Comparison of ENCODE assay signal across 20 cellular contexts in genomic region chr2:23776021-23776420, GRCh38.
DNase-seq lines count a peak whose midpoint lies in the region; ATAC-seq, FAIRE-seq and TF ChIP-seq lines count a peak whose summit lies in the region.
"Had no signal": no experiment of that assay in that cellular context is flagged by ENCODE, and none has a peak within 500 bp of the region (broad histone marks: within the 10 kb centered on the region; RNA-seq: fewer than 3 reads in every experiment).

No MANE protein-coding gene starts in this region.

- CTCF ChIA-PET in A549 (lab: Yijun Ruan, JAX) = interaction anchor here (1.4 kb wide), 1 partner anchor 12 kb away, joined by 4 read pairs; no protein-coding TSS in a partner anchor

- no peak overlapping the region for H3K4me3 Mint-ChIP-seq in naive thymus-derived CD8-positive, alpha-beta T cell
- H3K4me3 Mint-ChIP-seq: B cell; CD8-positive, alpha-beta T cell; GM23338; IgD-negative memory B cell had no signal

- no peaks in the 10 kb centered on the region for H3K79me2 ChIP-seq in keratinocyte (ENCODE audit: control insufficient read depth, insufficient read depth, low read length)

- H3K27ac Mint-ChIP-seq in naive thymus-derived CD8-positive, alpha-beta T cell = no peak overlapping the region
- H3K27ac Mint-ChIP-seq: B cell; CD8-positive, alpha-beta T cell; GM23338; IgD-negative memory B cell had no signal

- no peak overlapping the region for H3K27ac ChIP-seq in A549
- H3K27ac ChIP-seq in keratinocyte (ENCODE audit: control insufficient read depth, insufficient read depth, low read length) = no peak overlapping the region
- H3K27ac ChIP-seq in ovary = no peak overlapping the region
- H3K27ac ChIP-seq: BLaER1 treated with 17β-estradiol and CSF1 and Interleukin-3, amounts not matched to agents 10 nM and 100 nM had no signal

- FAIRE-seq in A549 (lab: Jason Lieb, UNC) (no peak), bronchial epithelial cell (lab: Jason Lieb, UNC) (no peak), keratinocyte (lab: Jason Lieb, UNC) (no peak)
- FAIRE-seq: D721Med, G401.6, GM12891, H54, HepG2 had no signal

- no peak for TF ChIP-seq EP300 in A549 (IDR thresholded peaks at IDR 0.05)
- no peak for TF ChIP-seq EP300 in ovary (IDR thresholded peaks at IDR 0.05)

- no peaks in the 10 kb centered on the region for H3K36me3 ChIP-seq in bronchial epithelial cell (ENCODE audit: control insufficient read depth, insufficient read depth, low read length)
- peaks cover 2 to 6% of the 10 kb centered on the region in 2 experiments for H3K36me3 ChIP-seq in keratinocyte (ENCODE audit: control insufficient read depth in 2 of 2, extremely low read depth in 1 of 2, insufficient read depth in 2 of 2, low read length in 2 of 2)
- H3K36me3 ChIP-seq in ovary = no peaks in the 10 kb centered on the region

- no peaks in the 10 kb centered on the region for H3K4me1 ChIP-seq in A549
- H3K4me1 ChIP-seq in keratinocyte (ENCODE audit: control insufficient read depth, extremely low read depth, insufficient read depth, low read length) = peaks cover 8% of the 10 kb centered on the region
- H3K4me1 ChIP-seq in ovary (ENCODE audit: insufficient read depth) = no peaks in the 10 kb centered on the region

- H4K20me1 ChIP-seq in keratinocyte (ENCODE audit: control insufficient read depth, extremely low read depth, insufficient read depth, low read length) = no peaks in the 10 kb centered on the region
- H4K20me1 ChIP-seq: BLaER1 treated with 17β-estradiol and CSF1 and Interleukin-3, amounts not matched to agents 10 nM and 100 nM had no signal

- H3K27me3 ChIP-seq in bronchial epithelial cell (ENCODE audit: control insufficient read depth, insufficient read depth, low read length) (no peaks in the 10 kb centered on the region), keratinocyte (ENCODE audit: control insufficient read depth, extremely low read depth, insufficient read depth, low read length) (no peaks in the 10 kb centered on the region), ovary (no peaks in the 10 kb centered on the region)
- H3K27me3 ChIP-seq: BLaER1 treated with 17β-estradiol and CSF1 and Interleukin-3, amounts not matched to agents 10 nM and 100 nM had no signal

- no peak for ATAC-seq in A549
- ATAC-seq in naive thymus-derived CD8-positive, alpha-beta T cell = no peak
- ATAC-seq: CD8-positive, alpha-beta T cell; GM23338; HepG2 had no signal

- DNase-seq in A549 (ENCODE audit: low read depth in 1 of 2, low spot score in 1 of 2) = no peak
- peak; percentile 21 for DNase-seq in M059J (ENCODE audit: low read depth)
- peak; percentile 69 for DNase-seq in bronchial epithelial cell (ENCODE audit: low read depth)
- no peak for DNase-seq in keratinocyte (ENCODE audit: low read depth, low spot score)
- DNase-seq in naive thymus-derived CD8-positive, alpha-beta T cell = no peak
- DNase-seq in superior temporal gyrus (ENCODE audit: extremely low spot score) = no peak
- no peak for DNase-seq in NCI-H345 treated with DMSO at 0.1 percent for 48 hours (lab: John Stamatoyannopoulos, UW; ENCODE audit: unreplicated experiment)
- DNase-seq in ovary = no peak
- DNase-seq: 8988T; CD8-positive, alpha-beta T cell; HCEC 1CT had no signal

- H3K9me3 ChIP-seq in A549 (no peaks in the 10 kb centered on the region), keratinocyte (ENCODE audit: control insufficient read depth, low read depth, low read length) (no peaks in the 10 kb centered on the region), ovary (no peaks in the 10 kb centered on the region)

- H3K4me3 ChIP-seq in A549 (no peak overlapping the region), bronchial epithelial cell (ENCODE audit: low read depth, low read length) (no peak overlapping the region), keratinocyte (ENCODE audit: control insufficient read depth in 2 of 3, extremely low read depth in 1 of 3, insufficient read depth in 2 of 3, low read depth in 1 of 3, low read length in 3 of 3) (no peak overlapping the region), ovary (no peak overlapping the region)
- H3K4me3 ChIP-seq: BLaER1 treated with 17β-estradiol and CSF1 and Interleukin-3, amounts not matched to agents 10 nM and 100 nM; GM23338 had no signal

- H3K4me2 ChIP-seq in A549 (no peak overlapping the region), keratinocyte (ENCODE audit: control insufficient read depth, extremely low read depth, insufficient read depth, low read depth, low read length) (peak overlapping the region; percentile 23)
- H3K4me2 ChIP-seq: BLaER1 treated with 17β-estradiol and CSF1 and Interleukin-3, amounts not matched to agents 10 nM and 100 nM; GM23338 had no signal

- intact Hi-C loops in ovary (cut with DNase I) = no loop called here

- H3K9me1 ChIP-seq in keratinocyte (ENCODE audit: control insufficient read depth, extremely low read depth, insufficient read depth, low read length) = no peaks in the 10 kb centered on the region

- peaks cover 13 to 80% (median 63%) of the 10 kb centered on the region in 3 donors for H3K36me3 Mint-ChIP-seq in naive thymus-derived CD8-positive, alpha-beta T cell

- 96% methylated on average over 6 of the region's 6 CpGs for WGBS in A549 (ENCODE audit: missing lambda C conversion rate)
- 95 to 98% (median 95%) methylated on average over 6 of the region's 6 CpGs for WGBS in ovary, 3 donors

- TF ChIP-seq RAD21 in A549 (conservative IDR thresholded peaks at IDR 0.05 in 1 of 2, IDR thresholded peaks at IDR 0.05 in 1 of 2) = no peak

- TF ChIP-seq POLR2A in A549 (IDR thresholded peaks at IDR 0.05; ENCODE audit: low read length) = no peak
- TF ChIP-seq POLR2A in ovary (IDR thresholded peaks at IDR 0.05) = no peak

- no peak overlapping the region for H3K9ac ChIP-seq in keratinocyte (ENCODE audit: control insufficient read depth, extremely low read depth, insufficient read depth, low read length)
- H3K9ac ChIP-seq: BLaER1 treated with 17β-estradiol and CSF1 and Interleukin-3, amounts not matched to agents 10 nM and 100 nM had no signal

- no peaks in the 10 kb centered on the region for H3K4me1 Mint-ChIP-seq in naive thymus-derived CD8-positive, alpha-beta T cell
- H3K4me1 Mint-ChIP-seq: GM23338 had no signal

- peaks cover 0 to 2% (median 0%) of the 10 kb centered on the region in 9 donors for H3K9me3 Mint-ChIP-seq in naive thymus-derived CD8-positive, alpha-beta T cell
- H3K9me3 Mint-ChIP-seq: CD8-positive, alpha-beta T cell; GM23338 had no signal

- TF ChIP-seq CTCF in A549 (IDR thresholded peaks at IDR 0.05) (no peak), bronchial epithelial cell (IDR thresholded peaks at IDR 0.05; ENCODE audit: insufficient read depth, low read length, severe bottlenecking) (no peak), keratinocyte (optimal IDR thresholded peaks at IDR 0.05 in 1 of 3, IDR thresholded peaks at IDR 0.05 in 1 of 3, conservative IDR thresholded peaks at IDR 0.05 in 1 of 3; ENCODE audit: extremely low read depth in 1 of 3, insufficient read depth in 2 of 3, low read length in 3 of 3) (no peak), ovary (IDR thresholded peaks at IDR 0.05) (no peak)

- H3K27me3 Mint-ChIP-seq in naive thymus-derived CD8-positive, alpha-beta T cell = no peaks in the 10 kb centered on the region
- H3K27me3 Mint-ChIP-seq: B cell, IgD-negative memory B cell had no signal

- dilution Hi-C loops in keratinocyte (cut with MboI; ENCODE audit: extremely low pct_ligation_motif_present, low sequenced_read_pairs) = no loop called here

- POLR2A ChIA-PET in A549 (lab: Yijun Ruan, JAX) = no interaction called here
- POLR2A ChIA-PET in naive thymus-derived CD8-positive, alpha-beta T cell (lab: Charles Lee) = no interaction called here

- no peak overlapping the region for H2AFZ ChIP-seq in keratinocyte (ENCODE audit: control insufficient read depth, low read length)
- H2AFZ ChIP-seq: GM23338 had no signal

TF ChIP-seq in A549, 52 proteins besides CTCF, POLR2A, EP300 and RAD21:
- no peak for TF ChIP-seq RCOR1 (IDR thresholded peaks at IDR 0.05; ENCODE audit: low read depth, low read length)
- no peak for TF ChIP-seq FOSL2 (IDR thresholded peaks at IDR 0.05)
- 0 out of 2 replicates have a peak, but pooled peaks have one; percentile 29 for TF ChIP-seq FOSL2 (CRISPR knock-in tag; IDR thresholded peaks at IDR 0.05)

Comparison
In these comparisons a context has a peak if more than half of its experiments do, and no peak if none do; other contexts are left out.
1. DNase-seq: peak in M059J (single experiment) and bronchial epithelial cell (single experiment); none in A549 (0 of 2), keratinocyte (single experiment), naive thymus-derived CD8-positive, alpha-beta T cell (0 of 10), superior temporal gyrus (single experiment), NCI-H345 treated with DMSO at 0.1 percent for 48 hours (single experiment) and ovary (0 of 5).